31 cellular contexts compared by ENCODE assay signal in genomic region chr1:165495811-165496143, GRCh38. TPM values are rescaled to one million over a fixed set of nuclear protein-coding genes. Genes with fewer than 3 reads are reported as not detected.
"Had no signal": no experiment of that assay in that cellular context is flagged by ENCODE, and none has a peak within 500 bp of the region (broad histone marks: within the 10 kb centered on the region; RNA-seq: fewer than 3 reads in every experiment).

No MANE protein-coding gene starts in this region.

- H3K4me3 Mint-ChIP-seq: central memory CD8-positive, alpha-beta T cell; natural killer cell; stimulated activated effector memory CD8-positive, alpha-beta T cell treated with anti-CD3 and anti-CD28 coated beads, Interleukin-12 subunit alpha, Interleukin-12 subunit beta, amount 100 ng/mL, for 72 hours had no signal

- H3K4me1 ChIP-seq: esophagus muscularis mucosa, lower lobe of right lung, pancreas, stomach had no signal

- H3K27me3 ChIP-seq: heart right ventricle, pancreas, stomach, thyroid gland had no signal

- ATAC-seq: lower lobe of right lung; natural killer cell; pancreas; sciatic nerve; stimulated activated effector memory CD8-positive, alpha-beta T cell treated with anti-CD3 and anti-CD28 coated beads, Interleukin-12 subunit alpha, Interleukin-12 subunit beta, amount 100 ng/mL, for 72 hours had no signal

- H3K36me3 Mint-ChIP-seq: natural killer cell; stimulated activated effector memory CD8-positive, alpha-beta T cell treated with anti-CD3 and anti-CD28 coated beads, Interleukin-12 subunit alpha, Interleukin-12 subunit beta, amount 100 ng/mL, for 72 hours had no signal

- H3K9me3 ChIP-seq: esophagus muscularis mucosa, heart right ventricle, lower lobe of right lung, pancreas, stomach, thyroid gland had no signal

- DNase-seq: dermis blood vessel endothelial cell; effector memory CD4-positive, alpha-beta T cell; glutamatergic neuron; heart right ventricle; hippocampal formation; left cardiac atrium; left ventricle myocardium superior; lower lobe of right lung; natural killer cell; occipital lobe; pancreas; stimulated activated CD4-positive, alpha-beta T cell treated with anti-CD3 and anti-CD28 coated beads, Interleukin-2, amount 100 ng/mL, for 24 hours; stimulated activated CD4-positive, alpha-beta T cell treated with anti-CD3 and anti-CD28 coated beads, Interleukin-4, amount 100 ng/mL, for 24 hours; stimulated activated naive CD4-positive, alpha-beta T cell treated with Interleukin-2 at 50 U/mL for 16 hours; stomach; thyroid gland had no signal

- H3K36me3 ChIP-seq: esophagus muscularis mucosa, heart right ventricle, lower lobe of right lung, pancreas, stomach, thyroid gland had no signal

- H3K27ac Mint-ChIP-seq: natural killer cell; stimulated activated effector memory CD8-positive, alpha-beta T cell treated with anti-CD3 and anti-CD28 coated beads, Interleukin-12 subunit alpha, Interleukin-12 subunit beta, amount 100 ng/mL, for 72 hours had no signal

- H3K4me1 Mint-ChIP-seq: central memory CD8-positive, alpha-beta T cell had no signal

- H3K27ac ChIP-seq: coronary artery, esophagus muscularis mucosa, lower lobe of right lung, pancreas, stomach, thyroid gland had no signal

- H3K4me3 ChIP-seq: coronary artery, esophagus muscularis mucosa, heart right ventricle, lower lobe of right lung, pancreas, stomach, thyroid gland had no signal

- H3K9me3 Mint-ChIP-seq: central memory CD8-positive, alpha-beta T cell; natural killer cell; stimulated activated effector memory CD8-positive, alpha-beta T cell treated with anti-CD3 and anti-CD28 coated beads, Interleukin-12 subunit alpha, Interleukin-12 subunit beta, amount 100 ng/mL, for 72 hours had no signal

RNA-seq across cellular contexts. Expression of gene LRRC52, which starts 48.0 kb away (rescaled TPM):
- total RNA-seq: dermis blood vessel endothelial cell, endothelial cell of umbilical vein, epithelial cell of proximal tubule, fibroblast of lung, kidney epithelial cell, left ventricle myocardium superior, mesenteric fat pad, mononuclear cell, natural killer cell, occipital lobe, pancreas, posterior vena cava, sciatic nerve, stomach, subcutaneous adipose tissue, temporal lobe, urinary bladder had no signal
- polyA plus RNA-seq: endothelial cell of umbilical vein, fibroblast of lung, pancreas, stomach, urinary bladder had no signal

RNA-seq across cellular contexts. Expression of gene RXRG, which starts 50.9 kb away (rescaled TPM):
- total RNA-seq: dermis blood vessel endothelial cell, endothelial cell of umbilical vein, epithelial cell of proximal tubule, kidney epithelial cell, mononuclear cell, natural killer cell had no signal
- polyA plus RNA-seq: endothelial cell of umbilical vein had no signal
